ENCODE assay signal across 27 cellular contexts in genomic region chr2:164439885-164440284, GRCh38.
"Had no signal": no experiment of that assay in that cellular context is flagged by ENCODE, and none has a peak within 500 bp of the region (broad histone marks: within the 10 kb centered on the region; RNA-seq: fewer than 3 reads in every experiment).

No MANE protein-coding gene starts in this region.

- H3K27ac ChIP-seq: ascending aorta, coronary artery, dorsolateral prefrontal cortex, gastroesophageal sphincter, hepatocyte, neutrophil, ovary, skin epidermis, uterus had no signal

- DNase-seq: activated CD4-positive, alpha-beta memory T cell treated with anti-CD3 and anti-CD28 coated beads, Interleukin-2, amount 10 ng/mL, durations not matched to agents 7 days and 5 days; activated CD4-positive, alpha-beta T cell treated with anti-CD3 and anti-CD28 coated beads for 1 hour; activated CD4-positive, alpha-beta T cell treated with anti-CD3 and anti-CD28 coated beads, Interleukin-2, amount 10 ng/mL, durations not matched to agents 7 days and 5 days; activated CD8-positive, alpha-beta memory T cell treated with anti-CD3 and anti-CD28 coated beads, Interleukin-2, amount 50 U/mL, for 48 hours; activated gamma-delta T cell; activated naive CD4-positive, alpha-beta T cell treated with anti-CD3 and anti-CD28 coated beads, Interleukin-2, amount 10 ng/mL, durations not matched to agents 7 days and 5 days; activated naive CD8-positive, alpha-beta T cell treated with anti-CD3 and anti-CD28 coated beads, Interleukin-2, amount 10 ng/mL, durations not matched to agents 7 days and 5 days; activated T-cell treated with anti-CD3 and anti-CD28 coated beads, Interleukin-2, amount 50 U/mL, for 24 hours; dorsolateral prefrontal cortex; effector memory CD4-positive, alpha-beta T cell; islet precursor cell; mammary epithelial cell; naive B cell; nephron progenitor cell; ovary; retina; stimulated activated CD4-positive, alpha-beta T cell treated with anti-CD3 and anti-CD28 coated beads, Interleukin-4, amount 100 ng/mL, for 4 hours; stimulated activated CD8-positive, alpha-beta memory T cell treated with anti-CD3 and anti-CD28 coated beads, Interleukin-4, amount 100 ng/mL, for 48 hours; stimulated activated naive CD8-positive, alpha-beta T cell treated with anti-CD3 and anti-CD28 coated beads, Interleukin-15, amount 100 ng/mL, for 72 hours; substantia nigra; uterus had no signal
